ENCODE assay signal across 1 cellular context in the genomic region with DNA sequence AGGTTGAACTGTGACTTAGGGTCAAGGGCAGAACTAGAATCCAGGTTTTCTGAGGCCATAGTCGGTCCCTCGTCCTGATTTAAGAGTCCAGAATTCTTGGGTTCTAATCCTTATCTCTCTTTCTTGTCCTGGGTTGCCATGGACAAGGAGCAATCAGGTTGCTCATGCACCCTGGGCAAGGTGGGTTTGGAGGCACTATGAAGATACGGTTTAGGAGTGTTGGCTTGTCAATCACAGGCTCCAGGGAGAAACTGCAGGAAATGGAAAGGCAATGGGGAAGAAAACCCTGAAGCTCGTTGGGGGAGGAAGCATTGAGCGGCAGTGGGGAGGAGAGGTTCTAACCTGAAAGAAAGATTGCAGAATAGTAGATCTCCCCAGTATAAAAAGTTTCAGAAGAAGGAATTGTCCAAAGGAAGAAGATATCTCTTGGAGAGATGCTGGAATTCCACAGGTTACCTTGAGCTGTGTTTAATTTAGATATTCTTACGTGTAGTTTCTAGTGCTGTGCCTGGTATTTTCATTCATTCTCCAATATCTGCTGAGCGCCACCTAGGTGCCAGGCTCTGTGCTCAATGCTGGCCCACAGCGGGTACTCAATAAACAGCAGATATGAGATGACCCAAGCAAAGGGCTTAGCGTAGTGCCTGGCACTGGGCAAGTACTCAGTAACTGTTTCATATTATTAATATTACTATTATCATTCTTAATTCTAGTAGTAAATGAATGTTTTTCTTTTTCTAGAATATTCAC.
TF ChIP-seq lines count a peak whose summit lies in the region.

No MANE protein-coding gene starts in this region.

TF ChIP-seq in H1, 55 proteins besides CTCF, POLR2A, EP300 and RAD21 (continued from another document):
- TF ChIP-seq, protein P1, sequence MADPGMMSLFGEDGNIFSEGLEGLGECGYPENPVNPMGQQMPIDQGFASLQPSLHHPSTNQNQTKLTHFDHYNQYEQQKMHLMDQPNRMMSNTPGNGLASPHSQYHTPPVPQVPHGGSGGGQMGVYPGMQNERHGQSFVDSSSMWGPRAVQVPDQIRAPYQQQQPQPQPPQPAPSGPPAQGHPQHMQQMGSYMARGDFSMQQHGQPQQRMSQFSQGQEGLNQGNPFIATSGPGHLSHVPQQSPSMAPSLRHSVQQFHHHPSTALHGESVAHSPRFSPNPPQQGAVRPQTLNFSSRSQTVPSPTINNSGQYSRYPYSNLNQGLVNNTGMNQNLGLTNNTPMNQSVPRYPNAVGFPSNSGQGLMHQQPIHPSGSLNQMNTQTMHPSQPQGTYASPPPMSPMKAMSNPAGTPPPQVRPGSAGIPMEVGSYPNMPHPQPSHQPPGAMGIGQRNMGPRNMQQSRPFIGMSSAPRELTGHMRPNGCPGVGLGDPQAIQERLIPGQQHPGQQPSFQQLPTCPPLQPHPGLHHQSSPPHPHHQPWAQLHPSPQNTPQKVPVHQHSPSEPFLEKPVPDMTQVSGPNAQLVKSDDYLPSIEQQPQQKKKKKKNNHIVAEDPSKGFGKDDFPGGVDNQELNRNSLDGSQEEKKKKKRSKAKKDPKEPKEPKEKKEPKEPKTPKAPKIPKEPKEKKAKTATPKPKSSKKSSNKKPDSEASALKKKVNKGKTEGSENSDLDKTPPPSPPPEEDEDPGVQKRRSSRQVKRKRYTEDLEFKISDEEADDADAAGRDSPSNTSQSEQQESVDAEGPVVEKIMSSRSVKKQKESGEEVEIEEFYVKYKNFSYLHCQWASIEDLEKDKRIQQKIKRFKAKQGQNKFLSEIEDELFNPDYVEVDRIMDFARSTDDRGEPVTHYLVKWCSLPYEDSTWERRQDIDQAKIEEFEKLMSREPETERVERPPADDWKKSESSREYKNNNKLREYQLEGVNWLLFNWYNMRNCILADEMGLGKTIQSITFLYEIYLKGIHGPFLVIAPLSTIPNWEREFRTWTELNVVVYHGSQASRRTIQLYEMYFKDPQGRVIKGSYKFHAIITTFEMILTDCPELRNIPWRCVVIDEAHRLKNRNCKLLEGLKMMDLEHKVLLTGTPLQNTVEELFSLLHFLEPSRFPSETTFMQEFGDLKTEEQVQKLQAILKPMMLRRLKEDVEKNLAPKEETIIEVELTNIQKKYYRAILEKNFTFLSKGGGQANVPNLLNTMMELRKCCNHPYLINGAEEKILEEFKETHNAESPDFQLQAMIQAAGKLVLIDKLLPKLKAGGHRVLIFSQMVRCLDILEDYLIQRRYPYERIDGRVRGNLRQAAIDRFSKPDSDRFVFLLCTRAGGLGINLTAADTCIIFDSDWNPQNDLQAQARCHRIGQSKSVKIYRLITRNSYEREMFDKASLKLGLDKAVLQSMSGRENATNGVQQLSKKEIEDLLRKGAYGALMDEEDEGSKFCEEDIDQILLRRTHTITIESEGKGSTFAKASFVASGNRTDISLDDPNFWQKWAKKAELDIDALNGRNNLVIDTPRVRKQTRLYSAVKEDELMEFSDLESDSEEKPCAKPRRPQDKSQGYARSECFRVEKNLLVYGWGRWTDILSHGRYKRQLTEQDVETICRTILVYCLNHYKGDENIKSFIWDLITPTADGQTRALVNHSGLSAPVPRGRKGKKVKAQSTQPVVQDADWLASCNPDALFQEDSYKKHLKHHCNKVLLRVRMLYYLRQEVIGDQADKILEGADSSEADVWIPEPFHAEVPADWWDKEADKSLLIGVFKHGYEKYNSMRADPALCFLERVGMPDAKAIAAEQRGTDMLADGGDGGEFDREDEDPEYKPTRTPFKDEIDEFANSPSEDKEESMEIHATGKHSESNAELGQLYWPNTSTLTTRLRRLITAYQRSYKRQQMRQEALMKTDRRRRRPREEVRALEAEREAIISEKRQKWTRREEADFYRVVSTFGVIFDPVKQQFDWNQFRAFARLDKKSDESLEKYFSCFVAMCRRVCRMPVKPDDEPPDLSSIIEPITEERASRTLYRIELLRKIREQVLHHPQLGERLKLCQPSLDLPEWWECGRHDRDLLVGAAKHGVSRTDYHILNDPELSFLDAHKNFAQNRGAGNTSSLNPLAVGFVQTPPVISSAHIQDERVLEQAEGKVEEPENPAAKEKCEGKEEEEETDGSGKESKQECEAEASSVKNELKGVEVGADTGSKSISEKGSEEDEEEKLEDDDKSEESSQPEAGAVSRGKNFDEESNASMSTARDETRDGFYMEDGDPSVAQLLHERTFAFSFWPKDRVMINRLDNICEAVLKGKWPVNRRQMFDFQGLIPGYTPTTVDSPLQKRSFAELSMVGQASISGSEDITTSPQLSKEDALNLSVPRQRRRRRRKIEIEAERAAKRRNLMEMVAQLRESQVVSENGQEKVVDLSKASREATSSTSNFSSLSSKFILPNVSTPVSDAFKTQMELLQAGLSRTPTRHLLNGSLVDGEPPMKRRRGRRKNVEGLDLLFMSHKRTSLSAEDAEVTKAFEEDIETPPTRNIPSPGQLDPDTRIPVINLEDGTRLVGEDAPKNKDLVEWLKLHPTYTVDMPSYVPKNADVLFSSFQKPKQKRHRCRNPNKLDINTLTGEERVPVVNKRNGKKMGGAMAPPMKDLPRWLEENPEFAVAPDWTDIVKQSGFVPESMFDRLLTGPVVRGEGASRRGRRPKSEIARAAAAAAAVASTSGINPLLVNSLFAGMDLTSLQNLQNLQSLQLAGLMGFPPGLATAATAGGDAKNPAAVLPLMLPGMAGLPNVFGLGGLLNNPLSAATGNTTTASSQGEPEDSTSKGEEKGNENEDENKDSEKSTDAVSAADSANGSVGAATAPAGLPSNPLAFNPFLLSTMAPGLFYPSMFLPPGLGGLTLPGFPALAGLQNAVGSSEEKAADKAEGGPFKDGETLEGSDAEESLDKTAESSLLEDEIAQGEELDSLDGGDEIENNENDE (IDR thresholded peaks at IDR 0.05; ENCODE audit: insufficient replicate concordance, low read length) = no peak
- TF ChIP-seq SIRT6 (IDR thresholded peaks at IDR 0.05; ENCODE audit: low read length) (no peak), KDM4A (IDR thresholded peaks at IDR 0.05; ENCODE audit: low read depth, low read length, severe bottlenecking) (no peak), RBBP5 (IDR thresholded peaks at IDR 0.05; ENCODE audit: borderline replicate concordance, low read depth, low read length) (no peak), CBX8 (IDR thresholded peaks at IDR 0.05; ENCODE audit: borderline replicate concordance, low read depth, low read length) (no peak), SIN3A (conservative IDR thresholded peaks at IDR 0.05 in 1 of 2, IDR thresholded peaks at IDR 0.05 in 1 of 2; ENCODE audit: low read depth in 1 of 2, low read length in 2 of 2) (no peak), BRCA1 (IDR thresholded peaks at IDR 0.05; ENCODE audit: low read depth, low read length) (no peak), PHF8 (conservative IDR thresholded peaks at IDR 0.05; ENCODE audit: low read depth, low read length) (no peak), YY1 (IDR thresholded peaks at IDR 0.05; ENCODE audit: low read depth, low read length) (no peak), NRF1 (IDR thresholded peaks at IDR 0.05; ENCODE audit: low read depth, low read length) (no peak), SP4 (IDR thresholded peaks at IDR 0.05; ENCODE audit: low read length) (no peak), MAFK (IDR thresholded peaks at IDR 0.05; ENCODE audit: low read depth, low read length) (no peak)
- TF ChIP-seq, protein P2, sequence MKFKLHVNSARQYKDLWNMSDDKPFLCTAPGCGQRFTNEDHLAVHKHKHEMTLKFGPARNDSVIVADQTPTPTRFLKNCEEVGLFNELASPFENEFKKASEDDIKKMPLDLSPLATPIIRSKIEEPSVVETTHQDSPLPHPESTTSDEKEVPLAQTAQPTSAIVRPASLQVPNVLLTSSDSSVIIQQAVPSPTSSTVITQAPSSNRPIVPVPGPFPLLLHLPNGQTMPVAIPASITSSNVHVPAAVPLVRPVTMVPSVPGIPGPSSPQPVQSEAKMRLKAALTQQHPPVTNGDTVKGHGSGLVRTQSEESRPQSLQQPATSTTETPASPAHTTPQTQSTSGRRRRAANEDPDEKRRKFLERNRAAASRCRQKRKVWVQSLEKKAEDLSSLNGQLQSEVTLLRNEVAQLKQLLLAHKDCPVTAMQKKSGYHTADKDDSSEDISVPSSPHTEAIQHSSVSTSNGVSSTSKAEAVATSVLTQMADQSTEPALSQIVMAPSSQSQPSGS (IDR thresholded peaks at IDR 0.05; ENCODE audit: low read length) = no peak
